Comparison of ENCODE assay signal across 8 cellular contexts in the genomic region with DNA sequence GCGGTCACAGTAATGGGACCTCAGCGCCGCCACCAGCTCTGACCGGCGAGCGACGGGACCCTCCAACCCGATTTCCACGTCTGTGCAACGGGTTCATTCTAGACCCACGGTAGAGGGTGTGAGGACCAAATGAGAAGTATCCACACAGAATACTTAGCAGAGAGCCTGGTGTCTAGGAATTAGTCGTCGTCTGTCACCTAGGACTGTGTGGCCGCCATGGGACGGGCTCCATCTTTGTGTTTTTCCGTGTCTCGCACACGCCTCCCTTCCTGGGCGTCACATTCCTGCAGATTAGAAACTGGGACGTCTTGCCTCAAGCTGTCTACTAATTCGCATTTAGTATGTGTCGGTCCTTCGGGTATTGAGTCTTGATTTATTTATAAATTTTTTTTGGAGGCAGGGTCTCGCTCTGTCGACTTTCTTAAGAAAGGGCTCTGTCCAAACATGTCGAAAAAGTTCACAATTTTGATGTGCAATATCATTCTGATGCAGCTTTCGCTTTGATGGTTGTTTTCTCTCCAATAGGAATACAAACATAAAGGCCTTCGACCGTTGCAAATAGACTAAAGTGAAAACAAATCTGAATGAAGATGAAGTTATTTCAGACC. TPM values are rescaled to one million over a fixed set of nuclear protein-coding genes. Genes with fewer than 3 reads are reported as not detected.
DNase-seq lines count a peak whose midpoint lies in the region; ATAC-seq and TF ChIP-seq lines count a peak whose summit lies in the region.

No MANE protein-coding gene starts in this region.

- DNase-seq in G401 (ENCODE audit: low spot score), result peak; percentile 64
- peak; percentile 26 for DNase-seq in T-helper 9 cell
- no peak for DNase-seq in upper lobe of right lung
- DNase-seq in GM19238 (ENCODE audit: insufficient read length, low spot score), result no peak

- peak overlapping the region; percentile 100 for H3K27ac ChIP-seq in HUES48 (ENCODE audit: low read depth, low read length)
- peak overlapping the region; percentile 99 for H3K27ac ChIP-seq in mucosa of rectum (ENCODE audit: low read depth in 2 of 2, low read length in 2 of 2)
- H3K27ac ChIP-seq in upper lobe of right lung, result peak overlapping the region; percentile 99

- H3K36me3 ChIP-seq in HUES48 (ENCODE audit: control insufficient read depth, insufficient read depth, low read length) (peaks cover 54% of the 10 kb centered on the region), endocrine pancreas (ENCODE audit: control insufficient read depth, insufficient read depth, low read length) (no peaks in the 10 kb centered on the region), mucosa of rectum (ENCODE audit: control insufficient read depth in 2 of 2, insufficient read depth in 2 of 2, low read length in 2 of 2) (no peaks in the 10 kb centered on the region), upper lobe of right lung (no peaks in the 10 kb centered on the region)

- TF ChIP-seq CTCF in upper lobe of right lung (IDR thresholded peaks at IDR 0.05), result no peak

- H3K4me1 ChIP-seq in HUES48 (ENCODE audit: control insufficient read depth, insufficient read depth, low read length), result peaks cover 41% of the 10 kb centered on the region
- peaks cover 21% of the 10 kb centered on the region for H3K4me1 ChIP-seq in endocrine pancreas (ENCODE audit: control insufficient read depth, insufficient read depth, low read length)
- peaks cover 40 to 48% of the 10 kb centered on the region in 2 donors for H3K4me1 ChIP-seq in mucosa of rectum (ENCODE audit: control insufficient read depth in 2 of 2, insufficient read depth in 2 of 2, low read length in 2 of 2)
- peaks cover 66% of the 10 kb centered on the region for H3K4me1 ChIP-seq in upper lobe of right lung

- H3K9ac ChIP-seq in HUES48 (ENCODE audit: low read depth, low read length) (peak overlapping the region; percentile 99), endocrine pancreas (ENCODE audit: control insufficient read depth, insufficient read depth, low read length) (peak overlapping the region; percentile 80), mucosa of rectum (ENCODE audit: low read depth in 1 of 2, low read length in 2 of 2) (peak overlapping the region; percentile 95)

- H3K27me3 ChIP-seq in HUES48 (ENCODE audit: control insufficient read depth, insufficient read depth, low read length) (no peaks in the 10 kb centered on the region), endocrine pancreas (ENCODE audit: control insufficient read depth, insufficient read depth, low read length) (no peaks in the 10 kb centered on the region), mucosa of rectum (ENCODE audit: control insufficient read depth in 2 of 2, insufficient read depth in 2 of 2, low read length in 2 of 2) (no peaks in the 10 kb centered on the region), upper lobe of right lung (no peaks in the 10 kb centered on the region)

- intact Hi-C loops in upper lobe of right lung (cut with DNase I), result no loop called here

- ATAC-seq in GM21447 (IDR thresholded peaks at IDR 0.05; ENCODE audit: unreplicated experiment) (peak; percentile 4), upper lobe of right lung (peak; percentile 2)

- in situ Hi-C loops in G401 (cut with HindIII; ENCODE audit: low sequenced_read_pairs), result no loop called here

- H3K9me3 ChIP-seq in HUES48 (ENCODE audit: control insufficient read depth, insufficient read depth, low read length) (no peaks in the 10 kb centered on the region), endocrine pancreas (ENCODE audit: control insufficient read depth, low read length) (no peaks in the 10 kb centered on the region), mucosa of rectum (ENCODE audit: control insufficient read depth in 2 of 2, low read length in 2 of 2) (no peaks in the 10 kb centered on the region), upper lobe of right lung (no peaks in the 10 kb centered on the region)

- peak overlapping the region; percentile 79 for H3K4me3 ChIP-seq in HUES48 (ENCODE audit: low read depth, low read length)
- peak overlapping the region; percentile 83 for H3K4me3 ChIP-seq in endocrine pancreas (ENCODE audit: control insufficient read depth, insufficient read depth, low read length)
- H3K4me3 ChIP-seq in mucosa of rectum (ENCODE audit: low read length in 2 of 2), result peak overlapping the region; percentile 90 to 100
- peak overlapping the region; percentile 96 for H3K4me3 ChIP-seq in upper lobe of right lung

RNA-seq across cellular contexts. Expression of gene MGME1, which starts 0.6 kb away (rescaled TPM):
- total RNA-seq in G401 (2014; rRNA removed; shearing (Covaris generic)), result 20.9 and 34.5 TPM in 2 replicates
- total RNA-seq in upper lobe of right lung, result 10.2 TPM

RNA-seq across cellular contexts. Expression of gene SNX5, which starts 0.8 kb away (rescaled TPM):
- total RNA-seq in G401 (2014; rRNA removed; shearing (Covaris generic)), result 150 and 169 TPM in 2 replicates
- total RNA-seq in upper lobe of right lung, result 86.6 TPM

Comparison
In these comparisons a context has a peak if more than half of its experiments do, and no peak if none do; other contexts are left out.
1. DNase-seq: peak in G401 (single experiment) and T-helper 9 cell (single experiment); none in upper lobe of right lung (single experiment) and GM19238 (single experiment).
2. Peak in every context shown above with its lines, with median percentiles within 50 percentile points of each other: H3K27ac ChIP-seq, H3K4me3 ChIP-seq and H3K9ac ChIP-seq.